In genomic region chr18:22723741-22724140, GRCh38 we compare ENCODE assay signal across 23 cellular contexts.
"Had no signal": no experiment of that assay in that cellular context is flagged by ENCODE, and none has a peak within 500 bp of the region (broad histone marks: within the 10 kb centered on the region; RNA-seq: fewer than 3 reads in every experiment).

No MANE protein-coding gene starts in this region.

- H3K27me3 Mint-ChIP-seq: progenitor cell of endocrine pancreas; stimulated activated naive CD8-positive, alpha-beta T cell treated with anti-CD3 and anti-CD28 coated beads, Interleukin-15, amount 100 ng/mL, for 72 hours had no signal

- H3K4me3 Mint-ChIP-seq: natural killer cell; neural crest cell; stimulated activated naive CD8-positive, alpha-beta T cell treated with anti-CD3 and anti-CD28 coated beads, Interleukin-15, amount 100 ng/mL, for 72 hours had no signal

- H3K9me3 ChIP-seq: colonic mucosa, esophagus muscularis mucosa, neutrophil, pancreas, right lobe of liver, suprapubic skin, transverse colon, upper lobe of right lung, vagina had no signal

- H3K27ac ChIP-seq: colonic mucosa, esophagus muscularis mucosa, neutrophil, pancreas, right lobe of liver, suprapubic skin, upper lobe of right lung, vagina had no signal

- H3K27ac Mint-ChIP-seq: natural killer cell; progenitor cell of endocrine pancreas; stimulated activated naive CD8-positive, alpha-beta T cell treated with anti-CD3 and anti-CD28 coated beads, Interleukin-15, amount 100 ng/mL, for 72 hours had no signal

- H3K9me3 Mint-ChIP-seq: natural killer cell; neural crest cell; stimulated activated naive CD8-positive, alpha-beta T cell treated with anti-CD3 and anti-CD28 coated beads, Interleukin-15, amount 100 ng/mL, for 72 hours had no signal

- H3K27me3 ChIP-seq: colonic mucosa, esophagus muscularis mucosa, neutrophil, pancreas, right lobe of liver, suprapubic skin, transverse colon, upper lobe of right lung, vagina had no signal

- H3K4me1 ChIP-seq: colonic mucosa, suprapubic skin, upper lobe of right lung, vagina had no signal

- H3K36me3 ChIP-seq: colonic mucosa, esophagus muscularis mucosa, neutrophil, pancreas, right lobe of liver, suprapubic skin, transverse colon, upper lobe of right lung, vagina had no signal

- ATAC-seq: left lobe of liver; natural killer cell; right lobe of liver; stimulated activated naive CD8-positive, alpha-beta T cell treated with anti-CD3 and anti-CD28 coated beads, Interleukin-15, amount 100 ng/mL, for 72 hours; upper lobe of right lung had no signal

- H3K36me3 Mint-ChIP-seq: natural killer cell had no signal

- DNase-seq: colonic mucosa; dermis blood vessel endothelial cell; effector memory CD4-positive, alpha-beta T cell; mesendoderm; natural killer cell; pancreas; right lobe of liver; stimulated activated CD4-positive, alpha-beta T cell treated with anti-CD3 and anti-CD28 coated beads, Interleukin-12 subunit alpha, Interleukin-12 subunit beta, amount 100 ng/mL, for 4 hours; stimulated activated CD4-positive, alpha-beta T cell treated with anti-CD3 and anti-CD28 coated beads, Interleukin-1b, Interleukin-23, amount 100 ng/mL, for 48 hours; stimulated activated CD4-positive, alpha-beta T cell treated with anti-CD3 and anti-CD28 coated beads, Interleukin-4, amount 100 ng/mL, for 1 hour; stimulated activated CD8-positive, alpha-beta memory T cell treated with anti-CD3 and anti-CD28 coated beads, Interleukin-4, amount 100 ng/mL, for 48 hours; stimulated activated naive CD4-positive, alpha-beta T cell; stimulated activated naive CD8-positive, alpha-beta T cell treated with anti-CD3 and anti-CD28 coated beads, Interleukin-15, amount 100 ng/mL, for 72 hours; transverse colon; upper lobe of right lung had no signal

- H3K4me3 ChIP-seq: colonic mucosa, esophagus muscularis mucosa, pancreas, right lobe of liver, smooth muscle cell, suprapubic skin, transverse colon, upper lobe of right lung, vagina had no signal

- H3K4me1 Mint-ChIP-seq: natural killer cell; neural crest cell; stimulated activated naive CD8-positive, alpha-beta T cell treated with anti-CD3 and anti-CD28 coated beads, Interleukin-15, amount 100 ng/mL, for 72 hours had no signal
